Comparison of ENCODE assay signal across 1 cellular context in the genomic region with DNA sequence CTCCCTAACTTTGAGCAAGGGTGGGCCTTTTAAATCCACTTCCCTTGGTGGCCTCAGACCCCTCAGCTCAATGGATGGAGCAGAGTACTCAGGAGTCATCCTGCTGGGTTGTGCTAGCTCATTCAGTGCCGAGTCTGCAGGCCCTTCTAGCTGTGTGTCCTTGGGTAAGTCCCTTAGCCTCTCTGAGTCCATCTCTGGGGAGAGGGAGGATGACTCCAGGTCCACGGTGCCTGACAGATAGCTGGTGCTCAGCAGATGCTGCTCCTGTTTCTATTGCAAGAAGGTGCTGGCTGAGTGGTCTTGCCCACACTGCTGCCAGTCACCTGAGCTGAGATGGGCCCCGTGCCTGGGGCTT.
TF ChIP-seq lines count a peak whose summit lies in the region.

No MANE protein-coding gene starts in this region.

TF ChIP-seq in IMR-90, 13 proteins besides CTCF, POLR2A, EP300 and RAD21:
- TF ChIP-seq RCOR1 (IDR thresholded peaks at IDR 0.05; ENCODE audit: insufficient replicate concordance, low read length) (no peak), FOS (IDR thresholded peaks at IDR 0.05; ENCODE audit: low read depth, low read length) (no peak), BHLHE40 (IDR thresholded peaks at IDR 0.05; ENCODE audit: low read depth, low read length) (no peak), CEBPB (IDR thresholded peaks at IDR 0.05; ENCODE audit: low read depth, low read length) (no peak), SMC3 (IDR thresholded peaks at IDR 0.05; ENCODE audit: low read depth, low read length) (no peak), MAZ (IDR thresholded peaks at IDR 0.05; ENCODE audit: borderline replicate concordance, low read depth, low read length) (no peak), MAFK (IDR thresholded peaks at IDR 0.05; ENCODE audit: low read depth, low read length) (no peak), RFX5 (IDR thresholded peaks at IDR 0.05; ENCODE audit: low read depth, low read length) (no peak), MXI1 (IDR thresholded peaks at IDR 0.05; ENCODE audit: borderline replicate concordance, low read depth, low read length) (no peak), NFE2L2 (IDR thresholded peaks at IDR 0.05; ENCODE audit: low read depth, low read length) (no peak)
- TF ChIP-seq, protein P1, sequence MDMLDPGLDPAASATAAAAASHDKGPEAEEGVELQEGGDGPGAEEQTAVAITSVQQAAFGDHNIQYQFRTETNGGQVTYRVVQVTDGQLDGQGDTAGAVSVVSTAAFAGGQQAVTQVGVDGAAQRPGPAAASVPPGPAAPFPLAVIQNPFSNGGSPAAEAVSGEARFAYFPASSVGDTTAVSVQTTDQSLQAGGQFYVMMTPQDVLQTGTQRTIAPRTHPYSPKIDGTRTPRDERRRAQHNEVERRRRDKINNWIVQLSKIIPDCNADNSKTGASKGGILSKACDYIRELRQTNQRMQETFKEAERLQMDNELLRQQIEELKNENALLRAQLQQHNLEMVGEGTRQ (IDR thresholded peaks at IDR 0.05; ENCODE audit: low read depth, low read length), result no peak
- TF ChIP-seq, protein P2, sequence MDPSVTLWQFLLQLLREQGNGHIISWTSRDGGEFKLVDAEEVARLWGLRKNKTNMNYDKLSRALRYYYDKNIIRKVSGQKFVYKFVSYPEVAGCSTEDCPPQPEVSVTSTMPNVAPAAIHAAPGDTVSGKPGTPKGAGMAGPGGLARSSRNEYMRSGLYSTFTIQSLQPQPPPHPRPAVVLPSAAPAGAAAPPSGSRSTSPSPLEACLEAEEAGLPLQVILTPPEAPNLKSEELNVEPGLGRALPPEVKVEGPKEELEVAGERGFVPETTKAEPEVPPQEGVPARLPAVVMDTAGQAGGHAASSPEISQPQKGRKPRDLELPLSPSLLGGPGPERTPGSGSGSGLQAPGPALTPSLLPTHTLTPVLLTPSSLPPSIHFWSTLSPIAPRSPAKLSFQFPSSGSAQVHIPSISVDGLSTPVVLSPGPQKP (IDR thresholded peaks at IDR 0.05; ENCODE audit: borderline replicate concordance, low read depth, low read length), result no peak
